Comparison of ENCODE assay signal across 21 cellular contexts in genomic region chr20:19602660-19603389, GRCh38.
"Had no signal": no experiment of that assay in that cellular context is flagged by ENCODE, and none has a peak within 500 bp of the region (broad histone marks: within the 10 kb centered on the region; RNA-seq: fewer than 3 reads in every experiment).

No MANE protein-coding gene starts in this region.

- ATAC-seq: left ventricle myocardium superior; mucosa of descending colon; naive thymus-derived CD8-positive, alpha-beta T cell had no signal

- DNase-seq: activated CD4-positive, alpha-beta T cell treated with anti-CD3 and anti-CD28 coated beads, Interleukin-2, amount 10 ng/mL, durations not matched to agents 7 days and 5 days; activated CD4-positive, CD25-positive, alpha-beta regulatory T cell; activated CD8-positive, alpha-beta memory T cell treated with anti-CD3 and anti-CD28 coated beads for 24 hours; activated naive CD4-positive, alpha-beta T cell treated with anti-CD3 and anti-CD28 coated beads for 36 hours; cerebellar nuclear complex; effector memory CD4-positive, alpha-beta T cell; foreskin fibroblast; head of caudate nucleus; kidney glomerular epithelial cell; left ventricle myocardium superior; mucosa of descending colon; naive thymus-derived CD8-positive, alpha-beta T cell; posterior cingulate gyrus; small intestine; stimulated activated CD4-positive, alpha-beta T cell treated with anti-CD3 and anti-CD28 coated beads, Interleukin-4, amount 100 ng/mL, for 24 hours; stimulated activated naive CD4-positive, alpha-beta T cell; tibial artery had no signal

- H3K36me3 ChIP-seq: ascending aorta, breast epithelium, neutrophil, tibial artery, vagina had no signal

- H3K4me1 ChIP-seq: ascending aorta, breast epithelium had no signal

- H3K9me3 ChIP-seq: ascending aorta, breast epithelium, mucosa of descending colon, neutrophil, tibial artery, vagina had no signal

- H3K27ac ChIP-seq: ascending aorta, breast epithelium, neutrophil, tibial artery, vagina had no signal

- H3K4me3 ChIP-seq: ascending aorta, breast epithelium, mucosa of descending colon, tibial artery, vagina had no signal

- H3K27me3 ChIP-seq: ascending aorta, breast epithelium, neutrophil, tibial artery, vagina had no signal
